26 cellular contexts compared by ENCODE assay signal in genomic region chr10:13905281-13905680, GRCh38.
DNase-seq lines count a peak whose midpoint lies in the region; ATAC-seq, FAIRE-seq and TF ChIP-seq lines count a peak whose summit lies in the region.
"Had no signal": no experiment of that assay in that cellular context is flagged by ENCODE, and none has a peak within 500 bp of the region (broad histone marks: within the 10 kb centered on the region; RNA-seq: fewer than 3 reads in every experiment).

No MANE protein-coding gene starts in this region.

- CTCF ChIA-PET in GM12878 (lab: Yijun Ruan, JAX) = interaction anchor here (1.0 to 1.6 kb wide), 2 partner anchors 11 to 102 kb away, joined by 3 to 5 read pairs; no protein-coding TSS in a partner anchor

- no peak overlapping the region; the same call in 1 of the 2 replicates for H3K4me3 ChIP-seq in GM12878
- no peak overlapping the region for H3K4me3 ChIP-seq in kidney (ENCODE audit: low read length in 2 of 2)
- H3K4me3 ChIP-seq: BLaER1 had no signal

- H2AFZ ChIP-seq in GM12878 (ENCODE audit: control insufficient read depth, low read depth, low read length) = no peak overlapping the region

- H3K36me3 Mint-ChIP-seq in memory B cell = peaks cover 1% of the 10 kb centered on the region
- H3K36me3 Mint-ChIP-seq: CD4-positive, alpha-beta memory T cell; CD4-positive, CD25-positive, alpha-beta regulatory T cell; CD8-positive, alpha-beta memory T cell had no signal

- FAIRE-seq in GM12878 (lab: Jason Lieb, UNC) (no peak), kidney (lab: Jason Lieb, UNC) (no peak)
- FAIRE-seq: A204.1, GM12891 had no signal

- RAD21 ChIA-PET in GM12878 (lab: Charles Lee; ENCODE audit: unreplicated experiment) = interaction anchor here (1.0 to 1.5 kb wide), 4 partner anchors 9 to 154 kb away, joined by 3 read pairs; no protein-coding TSS in a partner anchor

- H3K4me1 Mint-ChIP-seq in memory B cell = peaks cover 2% of the 10 kb centered on the region
- H3K4me1 Mint-ChIP-seq: CD8-positive, alpha-beta memory T cell had no signal

- H3K27me3 Mint-ChIP-seq in memory B cell = peaks cover 17% of the 10 kb centered on the region

- H3K27ac ChIP-seq in GM12878 (ENCODE audit: control insufficient read depth, insufficient read depth) (peak overlapping the region; percentile 69), kidney (ENCODE audit: low read depth in 2 of 2, low read length in 2 of 2) (no peak overlapping the region)
- H3K27ac ChIP-seq: BLaER1 had no signal

- H3K4me2 ChIP-seq in GM12878 (ENCODE audit: control insufficient read depth, insufficient read depth) = peak overlapping the region; percentile 19; the same call in 1 of the 2 replicates
- H3K4me2 ChIP-seq: BLaER1 had no signal

- TF ChIP-seq CTCF in GM12878 (IDR thresholded peaks at IDR 0.05 in 2 of 3, conservative IDR thresholded peaks at IDR 0.05 in 1 of 3; ENCODE audit: control insufficient read depth in 2 of 3, extremely low read depth in 1 of 3, insufficient read depth in 1 of 3, low read depth in 3 of 3, low read length in 3 of 3) (no peak), kidney (IDR thresholded peaks at IDR 0.05; ENCODE audit: borderline replicate concordance, extremely low read depth, insufficient read depth) (no peak)

- H3K9ac ChIP-seq in GM12878 (ENCODE audit: control insufficient read depth, insufficient read depth, low read length) (no peak overlapping the region), kidney (ENCODE audit: low read length in 2 of 2) (no peak overlapping the region)
- H3K9ac ChIP-seq: BLaER1 had no signal

- H3K4me3 Mint-ChIP-seq in memory B cell = no peak overlapping the region
- H3K4me3 Mint-ChIP-seq: CD4-positive, alpha-beta memory T cell; CD4-positive, CD25-positive, alpha-beta regulatory T cell; CD8-positive, alpha-beta memory T cell had no signal

- H3K27me3 ChIP-seq in GM12878 (replicated peaks in 1 of 2; ENCODE audit: control insufficient read depth in 2 of 2, insufficient read depth in 2 of 2, low read length in 1 of 2) = no peaks in the 10 kb centered on the region
- H3K27me3 ChIP-seq: BE2C, BLaER1 had no signal

- TF ChIP-seq POLR2A in GM12878 (IDR thresholded peaks at IDR 0.05; ENCODE audit: low read depth, low read length) = no peak

- DNase-seq in GM12878 (ENCODE audit: low read depth, low spot score) = no peak
- no peak for DNase-seq in memory B cell (ENCODE audit: low spot score in 2 of 2)
- DNase-seq in amniotic stem cell (lab: John Stamatoyannopoulos, UW) = no peak
- DNase-seq in kidney = no peak
- DNase-seq in mucosa of gallbladder (ENCODE audit: low spot score) = no peak
- DNase-seq: 8988T; ACHN; BE2C; C1 segment of cervical spinal cord; CD4-positive, alpha-beta memory T cell; CD4-positive, CD25-positive, alpha-beta regulatory T cell; CD8-positive, alpha-beta memory T cell; COR-L47; DMS 273 treated with DMSO at 0.1 percent for 48 hours; DMS153; DMS53; DMS79; DND-41; EL; GDM1 had no signal

- H3K9me3 ChIP-seq in GM12878 (replicated peaks; ENCODE audit: control insufficient read depth, insufficient read depth, low read length) (peaks cover 4% of the 10 kb centered on the region; the same call in 2 of the 3 replicates), kidney (ENCODE audit: control insufficient read depth in 1 of 2, low read length in 2 of 2) (no peaks in the 10 kb centered on the region)
- H3K9me3 ChIP-seq: BE2C, BLaER1 had no signal

- no peaks in the 10 kb centered on the region; the same call in none of the 2 replicates for H3K79me2 ChIP-seq in GM12878 (ENCODE audit: control insufficient read depth, insufficient read depth, low read length)

- H4K20me1 ChIP-seq in GM12878 (ENCODE audit: control insufficient read depth, insufficient read depth) = no peaks in the 10 kb centered on the region
- H4K20me1 ChIP-seq: BLaER1 had no signal

- H3K4me1 ChIP-seq in GM12878 (ENCODE audit: control insufficient read depth, insufficient read depth, low read length) = peaks cover 15% of the 10 kb centered on the region
- no peaks in the 10 kb centered on the region for H3K4me1 ChIP-seq in kidney (ENCODE audit: control insufficient read depth in 1 of 2, insufficient read depth in 1 of 2, low read depth in 1 of 2, low read length in 2 of 2)
- H3K4me1 ChIP-seq: BE2C, BLaER1 had no signal

- no peak for TF ChIP-seq EP300 in GM12878 (IDR thresholded peaks at IDR 0.05; ENCODE audit: borderline replicate concordance in 1 of 2, control insufficient read depth in 1 of 2, low read depth in 2 of 2, low read length in 2 of 2)

- SMC1A ChIA-PET in GM12878 (lab: Charles Lee; ENCODE audit: uncharacterized antibody, unreplicated experiment) = interaction anchor here (1.1 to 1.5 kb wide), 2 partner anchors 9 to 96 kb away, joined by 3 to 5 read pairs; no protein-coding TSS in a partner anchor

- TF ChIP-seq RAD21 in GM12878 (IDR thresholded peaks at IDR 0.05; ENCODE audit: insufficient read depth, low read depth, low read length) = no peak

- WGBS in GM12878 (ENCODE audit: insufficient coverage, insufficient replicate concordance, low lambda C conversion rate, missing lambda C conversion rate) = 45% methylated on average over 1 of the region's 1 CpG

- intact Hi-C loops in GM12878 (cut with micrococcal nuclease; ENCODE audit: unreplicated experiment) = loop anchor here (5.0 kb wide), 1 partner anchor 102 kb away; no protein-coding TSS in a partner anchor
- intact Hi-C loops in kidney (cut with DNase I) = no loop called here

- H3K36me3 ChIP-seq in GM12878 (ENCODE audit: control insufficient read depth in 2 of 2, insufficient read depth in 2 of 2, low read length in 1 of 2) (no peaks in the 10 kb centered on the region; a peak in 1 of 4 replicates), kidney (ENCODE audit: control insufficient read depth in 1 of 2, insufficient read depth in 2 of 2, low read length in 2 of 2) (no peaks in the 10 kb centered on the region)
- H3K36me3 ChIP-seq: BE2C, BLaER1 had no signal

- ATAC-seq in HG03432 (IDR thresholded peaks at IDR 0.05; ENCODE audit: unreplicated experiment) = peak; percentile 32
- peak; percentile 75 for ATAC-seq in GM12878
- ATAC-seq in memory B cell (ENCODE audit: low read depth) = peak; percentile 70
- no peak for ATAC-seq in GM19463 (IDR thresholded peaks at IDR 0.05; ENCODE audit: unreplicated experiment)

- BruUV-seq in GM12878 (replicated peaks; lab: Mats Ljungman, UMichigan) = no TSS peak

- H3K27ac Mint-ChIP-seq in memory B cell = peak overlapping the region; percentile 29
- H3K27ac Mint-ChIP-seq: CD14-positive monocyte; CD4-positive, CD25-positive, alpha-beta regulatory T cell had no signal

- in situ Hi-C loops in GM12878 (cut with MboI) = no loop called here

- peaks cover 5% of the 10 kb centered on the region for H3K9me3 Mint-ChIP-seq in memory B cell
- H3K9me3 Mint-ChIP-seq: CD4-positive, alpha-beta memory T cell; CD8-positive, alpha-beta memory T cell had no signal

- POLR2A ChIA-PET in GM12878 (lab: Charles Lee) = no interaction called here

TF ChIP-seq in GM12878, 131 proteins besides CTCF, POLR2A, EP300 and RAD21 (continues in another document):
- TF ChIP-seq IKZF2 (IDR thresholded peaks at IDR 0.05) (peak in 1 of 2 experiments; percentile 39; a peak in 2 of 4 replicates), IKZF1 (conservative IDR thresholded peaks at IDR 0.05) (peak; percentile 13; the same call in 1 of the 2 replicates), JUNB (IDR thresholded peaks at IDR 0.05) (0 out of 2 replicates have a peak, but pooled peaks have one; percentile 11), ATF2 (IDR thresholded peaks at IDR 0.05; ENCODE audit: low read length) (0 out of 2 replicates have a peak, but pooled peaks have one; percentile 30), SUPT20H (IDR thresholded peaks at IDR 0.05; ENCODE audit: borderline replicate concordance, control insufficient read depth, low read depth, low read length) (no peak), MEF2B (IDR thresholded peaks at IDR 0.05; ENCODE audit: partially characterized antibody, poor library complexity, severe bottlenecking) (peak; percentile 49)
- TF ChIP-seq, protein P1, sequence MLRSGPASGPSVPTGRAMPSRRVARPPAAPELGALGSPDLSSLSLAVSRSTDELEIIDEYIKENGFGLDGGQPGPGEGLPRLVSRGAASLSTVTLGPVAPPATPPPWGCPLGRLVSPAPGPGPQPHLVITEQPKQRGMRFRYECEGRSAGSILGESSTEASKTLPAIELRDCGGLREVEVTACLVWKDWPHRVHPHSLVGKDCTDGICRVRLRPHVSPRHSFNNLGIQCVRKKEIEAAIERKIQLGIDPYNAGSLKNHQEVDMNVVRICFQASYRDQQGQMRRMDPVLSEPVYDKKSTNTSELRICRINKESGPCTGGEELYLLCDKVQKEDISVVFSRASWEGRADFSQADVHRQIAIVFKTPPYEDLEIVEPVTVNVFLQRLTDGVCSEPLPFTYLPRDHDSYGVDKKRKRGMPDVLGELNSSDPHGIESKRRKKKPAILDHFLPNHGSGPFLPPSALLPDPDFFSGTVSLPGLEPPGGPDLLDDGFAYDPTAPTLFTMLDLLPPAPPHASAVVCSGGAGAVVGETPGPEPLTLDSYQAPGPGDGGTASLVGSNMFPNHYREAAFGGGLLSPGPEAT (IDR thresholded peaks at IDR 0.05; ENCODE audit: low read depth) = peak; percentile 65; the same call in 1 of the 2 replicates
- TF ChIP-seq, protein P2, sequence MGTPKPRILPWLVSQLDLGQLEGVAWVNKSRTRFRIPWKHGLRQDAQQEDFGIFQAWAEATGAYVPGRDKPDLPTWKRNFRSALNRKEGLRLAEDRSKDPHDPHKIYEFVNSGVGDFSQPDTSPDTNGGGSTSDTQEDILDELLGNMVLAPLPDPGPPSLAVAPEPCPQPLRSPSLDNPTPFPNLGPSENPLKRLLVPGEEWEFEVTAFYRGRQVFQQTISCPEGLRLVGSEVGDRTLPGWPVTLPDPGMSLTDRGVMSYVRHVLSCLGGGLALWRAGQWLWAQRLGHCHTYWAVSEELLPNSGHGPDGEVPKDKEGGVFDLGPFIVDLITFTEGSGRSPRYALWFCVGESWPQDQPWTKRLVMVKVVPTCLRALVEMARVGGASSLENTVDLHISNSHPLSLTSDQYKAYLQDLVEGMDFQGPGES (IDR thresholded peaks at IDR 0.05) = no peak
